ENCODE assay signal across 1 cellular context in genomic region chr16:81445143-81445922, GRCh38.
TF ChIP-seq lines count a peak whose summit lies in the region.

No MANE protein-coding gene starts in this region.

TF ChIP-seq in GM23338, 12 proteins besides CTCF, POLR2A, EP300 and RAD21 (continued from another document):
- TF ChIP-seq REST (IDR thresholded peaks at IDR 0.05; ENCODE audit: unreplicated experiment): no peak
